In genomic region chr11:87037450-87038234, GRCh38 we compare ENCODE assay signal across 8 cellular contexts. TPM values are rescaled to one million over a fixed set of nuclear protein-coding genes. Genes with fewer than 3 reads are reported as not detected.
DNase-seq lines count a peak whose midpoint lies in the region; ATAC-seq, FAIRE-seq and TF ChIP-seq lines count a peak whose summit lies in the region.

Gene TMEM135 (plus strand): TSS chr11:87037934. CDS start chr11:87038046, 112 bp downstream.

- peaks cover 8% of the 10 kb centered on the region for H3K79me2 ChIP-seq in parathyroid adenoma

- H3K36me3 ChIP-seq in cardiac muscle cell = no peaks in the 10 kb centered on the region
- H3K36me3 ChIP-seq in parathyroid adenoma (ENCODE audit: control insufficient read depth, insufficient read depth, low read length) = no peaks in the 10 kb centered on the region
- H3K36me3 ChIP-seq in tibial artery = no peaks in the 10 kb centered on the region

- H3K9me3 Mint-ChIP-seq in activated naive CD8-positive, alpha-beta T cell treated with anti-CD3 and anti-CD28 coated beads, Interleukin-2, amount 50 U/mL, for 24 hours = no peaks in the 10 kb centered on the region

- H3K36me3 Mint-ChIP-seq in activated naive CD8-positive, alpha-beta T cell treated with anti-CD3 and anti-CD28 coated beads, Interleukin-2, amount 50 U/mL, for 24 hours (ENCODE audit: low read depth) = peaks cover 4% of the 10 kb centered on the region

- peak; percentile 99 for ATAC-seq in HG02840 (IDR thresholded peaks at IDR 0.05; ENCODE audit: low FRiP score, unreplicated experiment)
- ATAC-seq in activated naive CD8-positive, alpha-beta T cell treated with anti-CD3 and anti-CD28 coated beads, Interleukin-2, amount 50 U/mL, for 24 hours = peak; percentile 97

- TF ChIP-seq CTCF in cardiac muscle cell (IDR thresholded peaks at IDR 0.05; ENCODE audit: low read depth, low read length) (no peak), parathyroid adenoma (IDR thresholded peaks at IDR 0.05) (no peak), tibial artery (IDR thresholded peaks at IDR 0.05) (no peak)

- peak within 1 kb of the TSS; percentile 98 for H3K4me3 Mint-ChIP-seq in activated naive CD8-positive, alpha-beta T cell treated with anti-CD3 and anti-CD28 coated beads, Interleukin-2, amount 50 U/mL, for 24 hours

- H3K27ac Mint-ChIP-seq in activated naive CD8-positive, alpha-beta T cell treated with anti-CD3 and anti-CD28 coated beads, Interleukin-2, amount 50 U/mL, for 24 hours = peak within 1 kb of the TSS; percentile 92

- H3K4me1 ChIP-seq in cardiac muscle cell (ENCODE audit: low read depth) (peaks cover 10% of the 10 kb centered on the region), parathyroid adenoma (peaks cover 2% of the 10 kb centered on the region), tibial artery (peaks cover 0 to 42% (median 11%) of the 10 kb centered on the region in 4 donors)

- H3K4me2 ChIP-seq in parathyroid adenoma (ENCODE audit: low read length) = peak within 1 kb of the TSS; percentile 79

- peak; percentile 72; the same call in 1 of the 2 replicates for TF ChIP-seq POLR2A in GM12892 (IDR thresholded peaks at IDR 0.05; ENCODE audit: low read depth, low read length)

- H3K9ac ChIP-seq in parathyroid adenoma = peak within 1 kb of the TSS; percentile 35

- H3K27me3 ChIP-seq in cardiac muscle cell (no peaks in the 10 kb centered on the region), parathyroid adenoma (ENCODE audit: control insufficient read depth, insufficient read depth, low read length) (no peaks in the 10 kb centered on the region), tibial artery (no peaks in the 10 kb centered on the region)

- H2AFZ ChIP-seq in parathyroid adenoma = peak within 1 kb of the TSS; percentile 93

- H3K9me3 ChIP-seq in cardiac muscle cell (ENCODE audit: low read depth) = no peaks in the 10 kb centered on the region
- H3K9me3 ChIP-seq in parathyroid adenoma (ENCODE audit: control insufficient read depth, low read length) = no peaks in the 10 kb centered on the region
- H3K9me3 ChIP-seq in tibial artery = no peaks in the 10 kb centered on the region

- DNase-seq in GM12892 (ENCODE audit: insufficient read length) (peak; percentile 94), NCI-H1436 (lab: John Stamatoyannopoulos, UW) (peak; percentile 93), SW480 (ENCODE audit: low spot score) (peak; percentile 93), cardiac muscle cell (ENCODE audit: low read depth in 1 of 2, low spot score in 1 of 2) (peak; percentile 95 to 97), tibial artery (peak; percentile 94 to 97)
- peak; percentile 96 for DNase-seq in activated naive CD8-positive, alpha-beta T cell treated with anti-CD3 and anti-CD28 coated beads, Interleukin-2, amount 50 U/mL, for 24 hours

- H3K27ac ChIP-seq in cardiac muscle cell = peak within 1 kb of the TSS; percentile 88
- peak within 1 kb of the TSS; percentile 95 for H3K27ac ChIP-seq in parathyroid adenoma
- peak within 1 kb of the TSS; percentile 77 to 87 for H3K27ac ChIP-seq in tibial artery

- H3K27me3 Mint-ChIP-seq in activated naive CD8-positive, alpha-beta T cell treated with anti-CD3 and anti-CD28 coated beads, Interleukin-2, amount 50 U/mL, for 24 hours = no peaks in the 10 kb centered on the region

- H3K4me1 Mint-ChIP-seq in activated naive CD8-positive, alpha-beta T cell treated with anti-CD3 and anti-CD28 coated beads, Interleukin-2, amount 50 U/mL, for 24 hours = peaks cover 37% of the 10 kb centered on the region

- FAIRE-seq in GM12892 (lab: Jason Lieb, UNC) = peak; percentile 100

- intact Hi-C loops in tibial artery (cut with DNase I; ENCODE audit: low total_unique reads) = loop anchor here (1.0 kb wide), 1 partner anchor 82 kb away; the partner anchor contains the start of gene FZD4

- H3K4me3 ChIP-seq in cardiac muscle cell (peak within 1 kb of the TSS; percentile 87), parathyroid adenoma (ENCODE audit: low read depth, low read length) (peak within 1 kb of the TSS; percentile 93), tibial artery (peak within 1 kb of the TSS; percentile 74 to 95)

RNA-seq across cellular contexts. Expression of gene TMEM135, which starts in this region (rescaled TPM):
- 19.3 TPM for polyA plus RNA-seq in GM12892 (2012; ENCODE audit: missing spikeins)
- 24.7 and 28.8 TPM in 2 replicates for total RNA-seq in cardiac muscle cell
- 25.2 and 54.3 TPM in 2 replicates for polyA plus RNA-seq in cardiac muscle cell

Comparison
In these comparisons a context has a peak if more than half of its experiments do, and no peak if none do; other contexts are left out.
1. Peak in every context shown above with its lines: DNase-seq, ATAC-seq, H3K4me3 ChIP-seq and H3K27ac ChIP-seq.